14 cellular contexts compared by ENCODE assay signal in genomic region chr15:63973212-63974009, GRCh38.
A peak's percentile ranks its signal among the peaks of the same experiment; 100 is the strongest.
DNase-seq lines count a peak whose midpoint lies in the region; ATAC-seq, FAIRE-seq and TF ChIP-seq lines count a peak whose summit lies in the region.
"Had no signal": no experiment of that assay in that cellular context is flagged by ENCODE, and none has a peak within 500 bp of the region (broad histone marks: within the 10 kb centered on the region; RNA-seq: fewer than 3 reads in every experiment).

No MANE protein-coding gene starts in this region.

- DNase-seq in right cardiac atrium (no peak), left ventricle myocardium superior (no peak), GM12878 (ENCODE audit: low read depth, low spot score) (no peak), left lobe of liver (ENCODE audit: low spot score) (peak; percentile 33), NCI-H2081 (lab: John Stamatoyannopoulos, UW) (no peak), ACHN (no peak), iPS-NIHi7 (ENCODE audit: extremely low spot score) (no peak), activated gamma-delta T cell treated with Interleukin-2 at 50 U/mL for 16 hours (no peak)
- DNase-seq: BE2C, NCI-H1048, NCI-H510A, sigmoid colon, upper lobe of right lung had no signal

- no peak for TF ChIP-seq CTCF in GM12878 (IDR thresholded peaks at IDR 0.05 in 2 of 3, conservative IDR thresholded peaks at IDR 0.05 in 1 of 3; ENCODE audit: control insufficient read depth in 2 of 3, extremely low read depth in 1 of 3, insufficient read depth in 1 of 3, low read depth in 3 of 3, low read length in 3 of 3)

- ATAC-seq in right cardiac atrium (no peak), left ventricle myocardium superior (no peak), GM12878 (no peak), left lobe of liver (no peak)
- ATAC-seq: upper lobe of right lung had no signal

- peaks cover 4% of the 10 kb centered on the region in 2 experiments; a peak in 2 of 4 replicates for H3K36me3 ChIP-seq in GM12878 (ENCODE audit: control insufficient read depth in 2 of 2, insufficient read depth in 2 of 2, low read length in 1 of 2)
- H3K36me3 ChIP-seq: BE2C, sigmoid colon had no signal

- FAIRE-seq in GM12878 (lab: Jason Lieb, UNC), result no peak

- no peak for TF ChIP-seq RAD21 in GM12878 (IDR thresholded peaks at IDR 0.05; ENCODE audit: insufficient read depth, low read depth, low read length)

- H2AFZ ChIP-seq in GM12878 (ENCODE audit: control insufficient read depth, low read depth, low read length), result no peak overlapping the region

- SMC1A ChIA-PET in GM12878 (lab: Charles Lee; ENCODE audit: uncharacterized antibody, unreplicated experiment), result interaction anchor here (0.6 to 7.9 kb wide), 9 partner anchors 8 to 221 kb away, joined by 3 to 58 read pairs (median 5); no protein-coding TSS in a partner anchor

- H3K27me3 ChIP-seq in right cardiac atrium (ENCODE audit: control insufficient read depth, insufficient read depth) (no peaks in the 10 kb centered on the region), GM12878 (replicated peaks in 1 of 2; ENCODE audit: control insufficient read depth in 2 of 2, insufficient read depth in 2 of 2, low read length in 1 of 2) (no peaks in the 10 kb centered on the region)
- H3K27me3 ChIP-seq: BE2C, sigmoid colon, upper lobe of right lung had no signal

- H3K4me3 ChIP-seq in right cardiac atrium (ENCODE audit: low read length) (no peak overlapping the region), GM12878 (no peak overlapping the region)
- H3K4me3 ChIP-seq: sigmoid colon, upper lobe of right lung had no signal

- no peak overlapping the region for H3K4me2 ChIP-seq in GM12878 (ENCODE audit: control insufficient read depth, insufficient read depth)

- RAD21 ChIA-PET in GM12878 (lab: Charles Lee; ENCODE audit: unreplicated experiment), result interaction anchor here (0.7 to 7.4 kb wide), 5 partner anchors 12 to 135 kb away, joined by 3 to 102 read pairs (median 41); no protein-coding TSS in a partner anchor

- H3K4me1 ChIP-seq in right cardiac atrium (ENCODE audit: control insufficient read depth, insufficient read depth, low read length), result peaks cover 18% of the 10 kb centered on the region
- H3K4me1 ChIP-seq in GM12878 (ENCODE audit: control insufficient read depth, insufficient read depth, low read length), result peaks cover 47% of the 10 kb centered on the region
- H3K4me1 ChIP-seq: BE2C had no signal

- TF ChIP-seq POLR2A in GM12878 (IDR thresholded peaks at IDR 0.05; ENCODE audit: low read depth, low read length), result no peak

- BruUV-seq in GM12878 (replicated peaks; lab: Mats Ljungman, UMichigan), result no TSS peak

- WGBS in right cardiac atrium, result 42% methylated on average over 2 of the region's 2 CpGs
- 48% methylated on average over 2 of the region's 2 CpGs for WGBS in GM12878 (ENCODE audit: insufficient coverage, insufficient replicate concordance, low lambda C conversion rate, missing lambda C conversion rate)

- CTCF ChIA-PET in GM12878 (lab: Yijun Ruan, JAX), result interaction anchor here (0.6 to 7.6 kb wide), 8 partner anchors 9 to 271 kb away, joined by 3 to 70 read pairs (median 4); no protein-coding TSS in a partner anchor

- TF ChIP-seq EP300 in GM12878 (IDR thresholded peaks at IDR 0.05; ENCODE audit: borderline replicate concordance in 1 of 2, control insufficient read depth in 1 of 2, low read depth in 2 of 2, low read length in 2 of 2), result no peak

- no peak overlapping the region for H3K9ac ChIP-seq in GM12878 (ENCODE audit: control insufficient read depth, insufficient read depth, low read length)

- peak overlapping the region; percentile 77 for H3K27ac ChIP-seq in right cardiac atrium (ENCODE audit: low read length)
- H3K27ac ChIP-seq in GM12878 (ENCODE audit: control insufficient read depth, insufficient read depth), result peak overlapping the region; percentile 95
- H3K27ac ChIP-seq: RWPE1, sigmoid colon, upper lobe of right lung had no signal

- POLR2A ChIA-PET in GM12878 (lab: Charles Lee), result interaction anchor here (0.6 to 1.8 kb wide), 4 partner anchors 12 to 113 kb away, joined by 3 to 5 read pairs (median 4); no protein-coding TSS in a partner anchor

- in situ Hi-C loops in GM12878 (cut with MboI), result no loop called here
- in situ Hi-C loops in ACHN (cut with HindIII; ENCODE audit: low pct_ligation_motif_present, low pct_unique_long_range_greater_than_20kb, low sequenced_read_pairs), result no loop called here

- intact Hi-C loops in right cardiac atrium (cut with DNase I) (no loop called here), left ventricle myocardium superior (cut with micrococcal nuclease) (loop anchor here (10.0 kb wide), 1 partner anchor 71 kb away; the partner anchor contains the start of gene DAPK2), GM12878 (cut with micrococcal nuclease; ENCODE audit: unreplicated experiment) (no loop called here)

- no peaks in the 10 kb centered on the region for H4K20me1 ChIP-seq in GM12878 (ENCODE audit: control insufficient read depth, insufficient read depth)

- H3K9me3 ChIP-seq in right cardiac atrium (ENCODE audit: control insufficient read depth, low read length), result no peaks in the 10 kb centered on the region
- H3K9me3 ChIP-seq in GM12878 (replicated peaks; ENCODE audit: control insufficient read depth, insufficient read depth, low read length), result no peaks in the 10 kb centered on the region
- H3K9me3 ChIP-seq: BE2C, sigmoid colon, upper lobe of right lung had no signal

- no peaks in the 10 kb centered on the region; the same call in 1 of the 2 replicates for H3K79me2 ChIP-seq in GM12878 (ENCODE audit: control insufficient read depth, insufficient read depth, low read length)

TF ChIP-seq in GM12878, 131 proteins besides CTCF, POLR2A, EP300 and RAD21:
- TF ChIP-seq TCF12 (IDR thresholded peaks at IDR 0.05; ENCODE audit: low read depth, low read length) (no peak), IKZF2 (IDR thresholded peaks at IDR 0.05) (peak; percentile 24 to 33; a peak in 2 of 4 replicates), PML (IDR thresholded peaks at IDR 0.05; ENCODE audit: low read length) (no peak), ZNF207 (IDR thresholded peaks at IDR 0.05; ENCODE audit: borderline replicate concordance) (no peak)
TF ChIP-seq in GM12878: peak in this region for 1.
